9 cellular contexts compared by ENCODE assay signal in the genomic region with DNA sequence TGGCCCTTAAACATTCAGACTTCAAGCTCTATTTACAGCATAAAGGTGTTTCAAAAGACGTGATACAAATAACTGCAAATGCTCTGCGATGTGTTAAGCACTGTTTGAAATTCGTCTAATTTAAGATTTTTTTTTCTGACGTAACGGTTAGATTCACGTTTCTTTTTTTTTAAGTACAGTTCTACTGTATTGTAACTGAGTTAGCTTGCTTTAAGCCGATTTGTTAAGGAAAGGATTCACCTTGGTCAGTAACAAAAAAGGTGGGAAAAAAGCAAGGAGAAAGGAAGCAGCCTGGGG. TPM values are rescaled to one million over a fixed set of nuclear protein-coding genes. Genes with fewer than 3 reads are reported as not detected.
DNase-seq lines count a peak whose midpoint lies in the region; ATAC-seq, FAIRE-seq and TF ChIP-seq lines count a peak whose summit lies in the region.
"Had no signal": no experiment of that assay in that cellular context is flagged by ENCODE, and none has a peak within 500 bp of the region (broad histone marks: within the 10 kb centered on the region; RNA-seq: fewer than 3 reads in every experiment).

No MANE protein-coding gene starts in this region.

- H2AFZ ChIP-seq in keratinocyte (ENCODE audit: control insufficient read depth, low read length) = peak overlapping the region; percentile 82

- peak overlapping the region; percentile 81 for H3K4me3 Mint-ChIP-seq in T-helper 1 cell treated with Interleukin-12 subunit alpha and Interleukin-12 subunit beta and Interleukin-4 antibody, amounts not matched to agents 30 μg/mL and 1 μg/mL, for 36 hours
- peak overlapping the region; percentile 64 for H3K4me3 Mint-ChIP-seq in activated naive CD8-positive, alpha-beta T cell treated with anti-CD3 and anti-CD28 coated beads for 36 hours

- H3K4me2 ChIP-seq in keratinocyte (ENCODE audit: control insufficient read depth, extremely low read depth, insufficient read depth, low read depth, low read length) = peak overlapping the region; percentile 81

- no peaks in the 10 kb centered on the region for H3K36me3 Mint-ChIP-seq in T-helper 1 cell treated with Interleukin-12 subunit alpha and Interleukin-12 subunit beta and Interleukin-4 antibody, amounts not matched to agents 30 μg/mL and 1 μg/mL, for 36 hours (ENCODE audit: low read depth)
- no peaks in the 10 kb centered on the region for H3K36me3 Mint-ChIP-seq in activated naive CD8-positive, alpha-beta T cell treated with anti-CD3 and anti-CD28 coated beads for 36 hours

- no peaks in the 10 kb centered on the region for H4K20me1 ChIP-seq in keratinocyte (ENCODE audit: control insufficient read depth, extremely low read depth, insufficient read depth, low read length)

- FAIRE-seq in keratinocyte (lab: Jason Lieb, UNC) (no peak), H54 (lab: Jason Lieb, UNC) (no peak)
- FAIRE-seq: G401.6 had no signal

- H3K27me3 ChIP-seq in keratinocyte (ENCODE audit: control insufficient read depth, extremely low read depth, insufficient read depth, low read length) = peaks cover 46% of the 10 kb centered on the region

- peak overlapping the region; percentile 50 to 71 (median 64) for H3K4me3 ChIP-seq in keratinocyte (ENCODE audit: control insufficient read depth in 2 of 3, extremely low read depth in 1 of 3, insufficient read depth in 2 of 3, low read depth in 1 of 3, low read length in 3 of 3)

- no peaks in the 10 kb centered on the region for H3K79me2 ChIP-seq in keratinocyte (ENCODE audit: control insufficient read depth, insufficient read depth, low read length)

- peaks cover 67% of the 10 kb centered on the region for H3K27me3 Mint-ChIP-seq in T-helper 1 cell treated with Interleukin-12 subunit alpha and Interleukin-12 subunit beta and Interleukin-4 antibody, amounts not matched to agents 30 μg/mL and 1 μg/mL, for 36 hours (ENCODE audit: low read depth)
- peaks cover 44% of the 10 kb centered on the region for H3K27me3 Mint-ChIP-seq in activated naive CD8-positive, alpha-beta T cell treated with anti-CD3 and anti-CD28 coated beads for 36 hours

- H3K9ac ChIP-seq in keratinocyte (ENCODE audit: control insufficient read depth, extremely low read depth, insufficient read depth, low read length) = peak overlapping the region; percentile 63

- TF ChIP-seq POLR2A in H54 (IDR thresholded peaks at IDR 0.05; ENCODE audit: low read depth, low read length) = no peak

- H3K4me1 ChIP-seq in keratinocyte (ENCODE audit: control insufficient read depth, extremely low read depth, insufficient read depth, low read length) = peaks cover 10% of the 10 kb centered on the region

- dilution Hi-C loops in keratinocyte (cut with MboI; ENCODE audit: extremely low pct_ligation_motif_present, low sequenced_read_pairs) = no loop called here

- H3K27ac ChIP-seq in keratinocyte (ENCODE audit: control insufficient read depth, insufficient read depth, low read length) (no peak overlapping the region), temporal lobe (ENCODE audit: low read depth, low read length) (peak overlapping the region; percentile 73)

- no peak for ATAC-seq in HG03521 (IDR thresholded peaks at IDR 0.05; ENCODE audit: unreplicated experiment)

- no peak for DNase-seq in T-helper 1 cell
- DNase-seq in activated naive CD8-positive, alpha-beta T cell treated with anti-CD3 and anti-CD28 coated beads for 36 hours = no peak
- DNase-seq in keratinocyte (ENCODE audit: low read depth, low spot score) = no peak
- no peak for DNase-seq in H54 (ENCODE audit: insufficient read length, low spot score)
- no peak for DNase-seq in HT-29 (ENCODE audit: low spot score)

- no peaks in the 10 kb centered on the region for H3K9me1 ChIP-seq in keratinocyte (ENCODE audit: control insufficient read depth, extremely low read depth, insufficient read depth, low read length)

- no peaks in the 10 kb centered on the region for H3K9me3 Mint-ChIP-seq in T-helper 1 cell treated with Interleukin-12 subunit alpha and Interleukin-12 subunit beta and Interleukin-4 antibody, amounts not matched to agents 30 μg/mL and 1 μg/mL, for 36 hours
- H3K9me3 Mint-ChIP-seq in activated naive CD8-positive, alpha-beta T cell treated with anti-CD3 and anti-CD28 coated beads for 36 hours = no peaks in the 10 kb centered on the region

- peaks cover 8% of the 10 kb centered on the region for H3K4me1 Mint-ChIP-seq in T-helper 1 cell treated with Interleukin-12 subunit alpha and Interleukin-12 subunit beta and Interleukin-4 antibody, amounts not matched to agents 30 μg/mL and 1 μg/mL, for 36 hours (ENCODE audit: low read depth)
- peaks cover 11% of the 10 kb centered on the region for H3K4me1 Mint-ChIP-seq in activated naive CD8-positive, alpha-beta T cell treated with anti-CD3 and anti-CD28 coated beads for 36 hours

- no peaks in the 10 kb centered on the region for H3K36me3 ChIP-seq in keratinocyte (ENCODE audit: control insufficient read depth in 2 of 2, extremely low read depth in 1 of 2, insufficient read depth in 2 of 2, low read length in 2 of 2)

- H3K9me3 ChIP-seq in keratinocyte (ENCODE audit: control insufficient read depth, low read depth, low read length) = no peaks in the 10 kb centered on the region

- H3K27ac Mint-ChIP-seq in T-helper 1 cell treated with Interleukin-12 subunit alpha and Interleukin-12 subunit beta and Interleukin-4 antibody, amounts not matched to agents 30 μg/mL and 1 μg/mL, for 36 hours = no peak overlapping the region
- H3K27ac Mint-ChIP-seq in activated naive CD8-positive, alpha-beta T cell treated with anti-CD3 and anti-CD28 coated beads for 36 hours = peak overlapping the region; percentile 66

- no peak for TF ChIP-seq CTCF in keratinocyte (optimal IDR thresholded peaks at IDR 0.05 in 1 of 3, IDR thresholded peaks at IDR 0.05 in 1 of 3, conservative IDR thresholded peaks at IDR 0.05 in 1 of 3; ENCODE audit: extremely low read depth in 1 of 3, insufficient read depth in 2 of 3, low read length in 3 of 3)

RNA-seq across cellular contexts. Expression of a gene that starts 0.7 kb away (rescaled TPM):
- total RNA-seq in activated naive CD8-positive, alpha-beta T cell treated with anti-CD3 and anti-CD28 coated beads for 36 hours = under 1 TPM; 0.68 to 0.88 TPM
- 0.08 to 0.15 TPM (median 0.10 TPM) in 3 replicates for polyA plus RNA-seq in keratinocyte
- 0.46 TPM for polyA plus RNA-seq in keratinocyte (2011; ENCODE audit: low read depth)
- 0.17 and 0.21 TPM in 2 replicates for polyA plus RNA-seq in keratinocyte (2011; cell fraction: cytosol; rRNA removed)
- polyA plus RNA-seq in keratinocyte (2011; cell fraction: nucleus; rRNA removed) = 0.24 and 0.63 TPM in 2 replicates
- 0.16 and 0.24 TPM in 2 replicates for polyA plus RNA-seq in keratinocyte (2012; ENCODE audit: low replicate concordance)
- 0.13 to 0.26 TPM (median 0.20 TPM) in 3 replicates for polyA minus RNA-seq in keratinocyte
- polyA minus RNA-seq in keratinocyte (2011; cell fraction: cytosol; rRNA and poly(A)+ RNA removed) = not detected
- 0.32 and 0.54 TPM in 2 replicates for polyA minus RNA-seq in keratinocyte (2011; cell fraction: nucleus; rRNA and poly(A)+ RNA removed)
- total RNA-seq in temporal lobe = 154 TPM
- total RNA-seq in HT-29 (2014; rRNA removed; shearing (Covaris generic)) = 0.08 and 0.44 TPM in 2 replicates

RNA-seq across cellular contexts. Expression of a gene that starts 49.0 kb away (rescaled TPM):
- not detected for total RNA-seq in activated naive CD8-positive, alpha-beta T cell treated with anti-CD3 and anti-CD28 coated beads for 36 hours
- not detected in 3 replicates for polyA plus RNA-seq in keratinocyte
- polyA plus RNA-seq in keratinocyte (2011; ENCODE audit: low read depth) = not detected
- not detected in 2 replicates for polyA plus RNA-seq in keratinocyte (2011; cell fraction: cytosol; rRNA removed)
- polyA plus RNA-seq in keratinocyte (2011; cell fraction: nucleus; rRNA removed) = not detected in 2 replicates
- not detected in 2 replicates for polyA plus RNA-seq in keratinocyte (2012; ENCODE audit: low replicate concordance)
- not detected in 3 replicates for polyA minus RNA-seq in keratinocyte
- not detected for polyA minus RNA-seq in keratinocyte (2011; cell fraction: cytosol; rRNA and poly(A)+ RNA removed)
- polyA minus RNA-seq in keratinocyte (2011; cell fraction: nucleus; rRNA and poly(A)+ RNA removed) = not detected in 2 replicates
- 0.25 TPM for total RNA-seq in temporal lobe
- not detected in 2 replicates for total RNA-seq in HT-29 (2014; rRNA removed; shearing (Covaris generic))

Comparison
In these comparisons a context has a peak if more than half of its experiments do, and no peak if none do; other contexts are left out.
1. RNA of a gene that starts 0.7 kb away (total RNA-seq): 154 TPM in temporal lobe (single experiment); 0.68 to 0.88 TPM in activated naive CD8-positive, alpha-beta T cell treated with anti-CD3 and anti-CD28 coated beads for 36 hours and 0.08 to 0.44 TPM in HT-29; every median in the first group is over 10 times any median in the second.